Comparison of ENCODE assay signal across 8 cellular contexts in genomic region chr9:42430674-42431615, GRCh38.
DNase-seq lines count a peak whose midpoint lies in the region; TF ChIP-seq lines count a peak whose summit lies in the region.
"Not testable (repeated sequence)": the region's sequence is repeated elsewhere in the genome, so short reads cannot be mapped to it uniquely, and the experiment has no call there.

No MANE protein-coding gene starts in this region.

- H4K20me1 ChIP-seq in GM23248 (ENCODE audit: insufficient read depth); neural progenitor cell (ENCODE audit: low read depth): not testable (repeated sequence)

- not testable (repeated sequence) for H3K4me1 ChIP-seq in GM23248 (ENCODE audit: insufficient read depth); neural progenitor cell

- in situ Hi-C loops in GM23248 (cut with MboI): not testable (repeated sequence)

- H3K9me3 Mint-ChIP-seq in MCF 10A (ENCODE audit: unreplicated experiment); neural progenitor cell: not testable (repeated sequence)

- not testable (repeated sequence) for TF ChIP-seq CTCF in MCF 10A (IDR thresholded peaks at IDR 0.05; ENCODE audit: unreplicated experiment); neural progenitor cell (IDR thresholded peaks at IDR 0.05)

- not testable (repeated sequence) for H3K9me2 ChIP-seq in GM23248 (ENCODE audit: insufficient read depth)

- 30 to 33% methylated on average over 4 of the region's 4 CpGs for WGBS in GM23248 (ENCODE audit: low coverage in 1 of 2, low lambda C conversion rate in 2 of 2, missing lambda C conversion rate in 2 of 2), 2 experiments

- not testable (repeated sequence) for H3K27ac ChIP-seq in GM23248, neural progenitor cell

- H3F3A ChIP-seq in GM23248 (ENCODE audit: insufficient read depth); neural progenitor cell (ENCODE audit: low read depth): not testable (repeated sequence)

- not testable (repeated sequence) for H3K36me3 ChIP-seq in GM23248 (ENCODE audit: low read depth); neural progenitor cell

- H2AFZ ChIP-seq in GM23248; neural progenitor cell (replicated peaks): not testable (repeated sequence)

- not testable (repeated sequence) for H3K9ac ChIP-seq in GM23248, neural progenitor cell

- not testable (repeated sequence) for H3K4me1 Mint-ChIP-seq in MCF 10A (ENCODE audit: insufficient read depth, unreplicated experiment)
- peaks cover 25% of the 10 kb centered on the region for H3K4me1 Mint-ChIP-seq in neural progenitor cell

- H3K27me3 Mint-ChIP-seq in MCF 10A (ENCODE audit: insufficient read depth, unreplicated experiment); neural progenitor cell (ENCODE audit: insufficient read depth, low read depth): not testable (repeated sequence)

- H3K9me3 ChIP-seq in GM23248 (ENCODE audit: low read depth); neural progenitor cell (ENCODE audit: low read depth): not testable (repeated sequence)

- H3K79me2 ChIP-seq in GM23248 (ENCODE audit: insufficient read depth); neural progenitor cell (ENCODE audit: low read depth): not testable (repeated sequence)

- not testable (repeated sequence) for H3K27me3 ChIP-seq in GM23248 (replicated peaks; ENCODE audit: insufficient read depth); neural progenitor cell

- not testable (repeated sequence) for H3K4me3 ChIP-seq in GM23248, neural progenitor cell

- not testable (repeated sequence) for H3K36me3 Mint-ChIP-seq in MCF 10A (ENCODE audit: insufficient read depth, unreplicated experiment); neural progenitor cell

- intact Hi-C loops in MCF 10A (cut with micrococcal nuclease): not testable (repeated sequence)

- H3K27ac Mint-ChIP-seq in MCF 10A (ENCODE audit: low read depth, unreplicated experiment) (peak overlapping the region; percentile 69), neural progenitor cell (peak overlapping the region; percentile 79)

- BruUV-seq in MCF 10A (replicated peaks; lab: Mats Ljungman, UMichigan): not testable (repeated sequence)

- not testable (repeated sequence) for H3K4me3 Mint-ChIP-seq in MCF 10A (ENCODE audit: unreplicated experiment); neural progenitor cell

- DNase-seq in A172 (ENCODE audit: low spot score): peak; percentile 14
- peak; percentile 9 for DNase-seq in EL
- DNase-seq in GM23248: peak; percentile 57
- peak; percentile 68 for DNase-seq in LHCN-M2 (ENCODE audit: low read depth)
- DNase-seq in SKM-1 treated with dmso at 0.1 percent for 144 hours (lab: John Stamatoyannopoulos, UW; ENCODE audit: unreplicated experiment): peak; percentile 8
- peak; percentile 62 for DNase-seq in MCF 10A (ENCODE audit: unreplicated experiment)
- DNase-seq in fibroblast of the conjunctiva (ENCODE audit: low read depth): peak; percentile 24
- DNase-seq in neural progenitor cell (ENCODE audit: low spot score): not testable (repeated sequence)

- POLR2A ChIA-PET in MCF 10A (lab: Yijun Ruan, JAX): not testable (repeated sequence)

- CTCF ChIA-PET in MCF 10A (lab: Yijun Ruan, JAX): not testable (repeated sequence)

- not testable (repeated sequence) for H3K4me2 ChIP-seq in GM23248 (ENCODE audit: unreplicated experiment); neural progenitor cell
